Comparison of ENCODE assay signal across 14 cellular contexts in genomic region chr20:50141018-50141675, GRCh38. TPM values are rescaled to one million over a fixed set of nuclear protein-coding genes. Genes with fewer than 3 reads are reported as not detected.
DNase-seq lines count a peak whose midpoint lies in the region; ATAC-seq and TF ChIP-seq lines count a peak whose summit lies in the region.
"Had no signal": no experiment of that assay in that cellular context is flagged by ENCODE, and none has a peak within 500 bp of the region (broad histone marks: within the 10 kb centered on the region; RNA-seq: fewer than 3 reads in every experiment).

No MANE protein-coding gene starts in this region.

- H3K27me3 ChIP-seq in heart left ventricle (no peaks in the 10 kb centered on the region), mucosa of stomach (ENCODE audit: control insufficient read depth, insufficient read depth, low read length) (no peaks in the 10 kb centered on the region), vagina (no peaks in the 10 kb centered on the region)

- intact Hi-C loops in heart left ventricle (cut with DNase I) = no loop called here
- intact Hi-C loops in Right ventricle myocardium superior (cut with DNase I) = no loop called here
- intact Hi-C loops in vagina (cut with DNase I) = no loop called here

- ATAC-seq in heart left ventricle (no peak), Right ventricle myocardium superior (ENCODE audit: poor library complexity) (no peak)
- ATAC-seq: psoas muscle, Right ventricle myocardium inferior had no signal

- peak overlapping the region; percentile 19 for H3K9ac ChIP-seq in mucosa of stomach (ENCODE audit: low read length)

- DNase-seq in heart left ventricle (no peak), Right ventricle myocardium superior (no peak), caudate nucleus (lab: John Stamatoyannopoulos, UW) (no peak), vagina (ENCODE audit: extremely low spot score in 2 of 2) (no peak), CD1c-positive myeloid dendritic cell (ENCODE audit: extremely low spot score) (no peak), NCI-H2029 treated with DMSO at 0.1 percent for 48 hours (lab: John Stamatoyannopoulos, UW) (no peak), midbrain (lab: John Stamatoyannopoulos, UW) (no peak)
- DNase-seq: activated CD4-positive, alpha-beta memory T cell treated with anti-CD3 and anti-CD28 coated beads for 36 hours; EL; NCI-H2029; psoas muscle; stimulated activated CD8-positive, alpha-beta memory T cell treated with anti-CD3 and anti-CD28 coated beads, Interleukin-4, amount 100 ng/mL, for 48 hours had no signal

- TF ChIP-seq POLR2A in heart left ventricle (IDR thresholded peaks at IDR 0.05) (no peak), vagina (IDR thresholded peaks at IDR 0.05) (no peak)

- no peaks in the 10 kb centered on the region for H3K9me3 ChIP-seq in heart left ventricle
- no peaks in the 10 kb centered on the region for H3K9me3 ChIP-seq in mucosa of stomach (ENCODE audit: control insufficient read depth, low read length)
- no peaks in the 10 kb centered on the region for H3K9me3 ChIP-seq in vagina
- H3K9me3 ChIP-seq: psoas muscle had no signal

- H3K4me3 ChIP-seq in heart left ventricle (no peak overlapping the region), mucosa of stomach (ENCODE audit: low read length) (no peak overlapping the region), vagina (no peak overlapping the region)
- H3K4me3 ChIP-seq: psoas muscle had no signal

- TF ChIP-seq CTCF in heart left ventricle (IDR thresholded peaks at IDR 0.05) (no peak), vagina (IDR thresholded peaks at IDR 0.05) (no peak)

- H3K27ac ChIP-seq in heart left ventricle (peak overlapping the region in 7 of 12 donors; percentile 3 to 71 (median 41)), caudate nucleus (ENCODE audit: low read depth, low read length) (peak overlapping the region; percentile 63), vagina (peak overlapping the region; percentile 21)
- H3K27ac ChIP-seq: psoas muscle had no signal

- H3K36me3 ChIP-seq in heart left ventricle = peaks cover 0 to 36% (median 24%) of the 10 kb centered on the region in 9 donors
- peaks cover 14% of the 10 kb centered on the region for H3K36me3 ChIP-seq in mucosa of stomach (ENCODE audit: control insufficient read depth, insufficient read depth, low read length)
- peaks cover 0 to 13% of the 10 kb centered on the region in 2 donors for H3K36me3 ChIP-seq in vagina

- 80 to 95% (median 89%) methylated on average over 5 to 6 of the region's 6 CpGs for WGBS in heart left ventricle, 4 donors

- H3K4me1 ChIP-seq in heart left ventricle = peaks cover 0 to 78% (median 36%) of the 10 kb centered on the region in 12 donors
- peaks cover 56% of the 10 kb centered on the region for H3K4me1 ChIP-seq in mucosa of stomach (ENCODE audit: control insufficient read depth, insufficient read depth, low read length)
- H3K4me1 ChIP-seq in vagina = peaks cover 79% of the 10 kb centered on the region

RNA-seq across cellular contexts. Expression of gene PEDS1, which starts 12.4 kb away (rescaled TPM):
- total RNA-seq in heart left ventricle (10 to 100 TPM; 13.7 to 37.4 (median 23.6) TPM), Right ventricle myocardium superior (25.9 TPM), vagina (25.5 TPM)
- polyA plus RNA-seq in heart left ventricle = 10 to 100 TPM; 28.4 to 35.3 TPM

RNA-seq across cellular contexts. Expression of gene UBE2V1, which starts 28.2 kb away (rescaled TPM):
- 100 to 1,000 TPM in 1 of 9 donors, 10 to 100 TPM in 8; 54.2 to 105 (median 84.8) TPM for total RNA-seq in heart left ventricle
- polyA plus RNA-seq in heart left ventricle = 10 to 100 TPM; 73.0 to 73.9 TPM
- 77.8 TPM for total RNA-seq in Right ventricle myocardium superior
- total RNA-seq in vagina = 74.2 TPM

RNA-seq across cellular contexts. Expression of gene CEBPB, which starts 49.5 kb away (rescaled TPM):
- total RNA-seq in heart left ventricle = 100 to 1,000 TPM in 1 of 9 donors, 10 to 100 TPM in 8; 30.2 to 122 (median 63.3) TPM
- polyA plus RNA-seq in heart left ventricle = 10 to 100 TPM; 14.7 to 19.8 TPM
- 57.3 TPM for total RNA-seq in Right ventricle myocardium superior
- total RNA-seq in vagina = 264 TPM
